8 cellular contexts compared by ENCODE assay signal in genomic region chr3:18847583-18848197, GRCh38.
DNase-seq lines count a peak whose midpoint lies in the region; ATAC-seq, FAIRE-seq and TF ChIP-seq lines count a peak whose summit lies in the region.

No MANE protein-coding gene starts in this region.

- H3K9me3 ChIP-seq in small intestine (ENCODE audit: control insufficient read depth, low read depth) = no peaks in the 10 kb centered on the region

- H3K4me1 ChIP-seq in small intestine (ENCODE audit: control insufficient read depth in 2 of 2, insufficient read depth in 1 of 2, low read depth in 1 of 2, low read length in 1 of 2) = no peaks in the 10 kb centered on the region

- no peak overlapping the region for H3K4me3 ChIP-seq in small intestine (ENCODE audit: low read depth in 1 of 2, low read length in 2 of 2)

- WGBS in small intestine, 3 donors = 36 to 57% (median 42%) methylated on average over 5 of the region's 5 CpGs

- H3K27me3 ChIP-seq in small intestine (ENCODE audit: control insufficient read depth in 2 of 2, insufficient read depth in 2 of 2, low read length in 2 of 2) = no peaks in the 10 kb centered on the region

- DNase-seq in SIG-M5 treated with dmso at 0.1 percent for 504 hours (lab: John Stamatoyannopoulos, UW; ENCODE audit: unreplicated experiment) (peak; percentile 44), SIG-M5 (lab: John Stamatoyannopoulos, UW) (no peak), small intestine (peak; percentile 7), omental fat pad (ENCODE audit: low spot score) (no peak), DMS153 (lab: John Stamatoyannopoulos, UW) (no peak)
- no peak for DNase-seq in activated CD4-positive, alpha-beta T cell treated with anti-CD3 and anti-CD28 coated beads, Interleukin-2, amount 50 U/mL, for 4 hours

- no peak for FAIRE-seq in small intestine (lab: Jason Lieb, UNC)

- H3K36me3 ChIP-seq in small intestine (ENCODE audit: control insufficient read depth in 2 of 2, insufficient read depth in 2 of 2, low read length in 2 of 2) = no peaks in the 10 kb centered on the region

- TF ChIP-seq CTCF in VCaP (conservative IDR thresholded peaks at IDR 0.05) = peak; percentile 70
- TF ChIP-seq CTCF in omental fat pad (IDR thresholded peaks at IDR 0.05) = no peak

- no peak overlapping the region for H3K27ac ChIP-seq in VCaP
- no peak overlapping the region for H3K27ac ChIP-seq in small intestine (ENCODE audit: low read depth in 1 of 2, low read length in 1 of 2)

- ATAC-seq in HG02885 (IDR thresholded peaks at IDR 0.05; ENCODE audit: poor library complexity, unreplicated experiment) (peak; percentile 80), omental fat pad (ENCODE audit: low FRiP score) (no peak)

Comparison
In these comparisons a context has a peak if more than half of its experiments do, and no peak if none do; other contexts are left out.
1. DNase-seq: peak in SIG-M5 treated with dmso at 0.1 percent for 504 hours (single experiment) and small intestine (single experiment); none in SIG-M5 (single experiment), omental fat pad (single experiment), DMS153 (single experiment) and activated CD4-positive, alpha-beta T cell treated with anti-CD3 and anti-CD28 coated beads, Interleukin-2, amount 50 U/mL, for 4 hours (0 of 2).